Comparison of ENCODE assay signal across 24 cellular contexts in the genomic region with DNA sequence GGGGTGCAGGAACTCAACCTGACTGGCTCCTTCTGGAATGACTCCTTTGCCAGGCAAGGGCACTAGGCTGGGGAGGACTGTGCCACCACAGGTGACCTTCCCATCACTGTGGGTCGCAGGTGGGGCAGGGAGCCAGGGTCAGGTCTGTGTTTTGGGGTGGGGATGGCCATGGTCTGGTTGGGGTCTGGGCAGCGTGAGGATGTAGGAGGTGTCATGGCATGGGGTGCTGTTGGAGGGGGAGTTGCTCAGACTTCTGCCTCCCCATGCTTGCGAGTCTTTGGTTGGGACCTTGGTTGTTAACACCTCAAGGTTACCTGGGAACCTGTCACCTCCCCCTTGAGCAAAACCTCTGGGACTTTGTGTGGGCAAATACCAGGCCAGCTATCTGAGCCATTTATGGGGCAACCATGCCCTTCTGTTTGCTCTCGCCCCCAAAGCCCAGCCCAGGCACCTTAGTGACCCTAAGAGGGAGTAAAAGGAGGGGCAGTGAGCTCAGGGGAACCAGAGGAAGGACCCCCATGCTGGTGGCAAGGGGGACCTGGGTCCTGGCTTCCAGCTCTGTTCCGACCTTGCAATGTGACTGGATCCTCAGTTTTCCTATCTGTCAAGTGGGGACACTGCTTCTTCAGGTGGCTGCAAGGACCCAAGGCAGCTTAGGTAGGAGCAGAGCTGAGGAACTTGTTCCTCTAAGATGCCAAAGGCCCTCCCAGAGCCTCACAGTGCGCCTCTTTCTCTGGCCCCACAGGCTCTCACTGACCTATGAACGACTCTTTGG.
"Had no signal": no experiment of that assay in that cellular context is flagged by ENCODE, and none has a peak within 500 bp of the region (broad histone marks: within the 10 kb centered on the region; RNA-seq: fewer than 3 reads in every experiment).

No MANE protein-coding gene starts in this region.

- H3K36me3 ChIP-seq: colonic mucosa, neural progenitor cell, prostate gland, thoracic aorta had no signal

- H2AFZ ChIP-seq: hepatocyte, neural progenitor cell had no signal

- H3K4me2 ChIP-seq: hepatocyte, neural progenitor cell had no signal

- H3K27ac ChIP-seq: colonic mucosa, foreskin keratinocyte, gastroesophageal sphincter, heart left ventricle, hepatocyte, left lung, neural progenitor cell, prostate gland, right atrium auricular region, sigmoid colon, thoracic aorta, tibial nerve, upper lobe of left lung had no signal

- FAIRE-seq: endothelial cell of umbilical vein, islet of Langerhans, urothelium cell line had no signal

- H3K9me3 ChIP-seq: colonic mucosa, esophagus muscularis mucosa, gastroesophageal sphincter, heart left ventricle, left lung, mucosa of descending colon, prostate gland, right atrium auricular region, sigmoid colon, thoracic aorta, tibial nerve had no signal

- H3K27me3 ChIP-seq: colonic mucosa, esophagus muscularis mucosa, foreskin keratinocyte, gastroesophageal sphincter, heart left ventricle, hepatocyte, left lung, neural progenitor cell, right atrium auricular region, sigmoid colon, tibial nerve, upper lobe of left lung had no signal

- DNase-seq: colonic mucosa; effector CD8-positive, alpha-beta T cell; foreskin keratinocyte; left cardiac atrium; left lung; mesenchymal stem cell; mucosa of descending colon; naive B cell; sigmoid colon; stimulated activated naive B cell treated with anti-CD40 and anti-IgM and Interleukin-4, amounts not matched to agents 10 μg/mL and 1 μg/mL and 100 μg/mL, for 72 hours; upper lobe of left lung had no signal

- H3K4me1 ChIP-seq: colonic mucosa, foreskin keratinocyte, neural progenitor cell, prostate gland had no signal

- H3K9ac ChIP-seq: neural progenitor cell had no signal

- H3K4me3 ChIP-seq: colonic mucosa, esophagus muscularis mucosa, gastroesophageal sphincter, heart left ventricle, hepatocyte, left lung, mucosa of descending colon, neural progenitor cell, prostate gland, right atrium auricular region, sigmoid colon, thoracic aorta, tibial nerve, upper lobe of left lung had no signal

- ATAC-seq: foreskin keratinocyte; gastroesophageal sphincter; heart left ventricle; left cardiac atrium; left lung; mucosa of descending colon; natural killer cell treated with Interleukin-12 subunit alpha and Interleukin-12 subunit beta and Interleukin-15 and Interleukin-18, amount 100 ng/mL, for 72 hours; stimulated activated naive B cell treated with anti-CD40 and anti-IgM and Interleukin-4, amounts not matched to agents 10 μg/mL and 1 μg/mL and 100 μg/mL, for 72 hours had no signal
